ENCODE assay signal across 26 cellular contexts in genomic region chr6:21935142-21935541, GRCh38.
"Had no signal": no experiment of that assay in that cellular context is flagged by ENCODE, and none has a peak within 500 bp of the region (broad histone marks: within the 10 kb centered on the region; RNA-seq: fewer than 3 reads in every experiment).

No MANE protein-coding gene starts in this region.

- H3K4me3 Mint-ChIP-seq: dendritic cell treated with granulocyte-macrophage colony-stimulating factor and Interleukin-4, amounts not matched to agents 40 ng/mL and 50 ng/mL, for 4 days; mesothelial cell of epicardium; naive B cell; natural killer cell treated with Interleukin-12 subunit alpha and Interleukin-12 subunit beta and Interleukin-15 and Interleukin-18, amount 100 ng/mL, for 72 hours; neural progenitor cell; type B pancreatic cell had no signal

- DNase-seq: effector CD8-positive, alpha-beta T cell; kidney; naive B cell; stimulated activated CD4-positive, alpha-beta T cell treated with anti-CD3 and anti-CD28 coated beads, Interleukin-12 subunit alpha, Interleukin-12 subunit beta, amount 100 ng/mL, for 4 hours; stimulated activated CD4-positive, alpha-beta T cell treated with anti-CD3 and anti-CD28 coated beads, Interleukin-1b, Interleukin-23, amount 100 ng/mL, for 48 hours; stimulated activated CD4-positive, alpha-beta T cell treated with anti-CD3 and anti-CD28 coated beads, Interleukin-4, amount 100 ng/mL, for 1 hour; stimulated activated naive CD4-positive, alpha-beta T cell; tibial artery had no signal

- FAIRE-seq: endothelial cell of umbilical vein, kidney had no signal

- H3K27ac Mint-ChIP-seq: dendritic cell treated with granulocyte-macrophage colony-stimulating factor and Interleukin-4, amounts not matched to agents 40 ng/mL and 50 ng/mL, for 4 days; mesothelial cell of epicardium; natural killer cell treated with Interleukin-12 subunit alpha and Interleukin-12 subunit beta and Interleukin-15 and Interleukin-18, amount 100 ng/mL, for 72 hours; neural progenitor cell; type B pancreatic cell had no signal

- H3K27ac ChIP-seq: colonic mucosa, esophagus muscularis mucosa, foreskin keratinocyte, gastroesophageal sphincter, heart left ventricle, hepatocyte, neural progenitor cell, prostate gland, right atrium auricular region, testis, tibial artery had no signal

- H3K4me1 ChIP-seq: colonic mucosa, foreskin keratinocyte, gastroesophageal sphincter, heart left ventricle, neural progenitor cell, prostate gland, right atrium auricular region, testis, tibial artery had no signal

- H3K36me3 ChIP-seq: colonic mucosa, esophagus muscularis mucosa, gastroesophageal sphincter, heart left ventricle, neural progenitor cell, prostate gland, right atrium auricular region, tibial artery had no signal

- H3K9ac ChIP-seq: neural progenitor cell had no signal

- H3K4me2 ChIP-seq: hepatocyte, neural progenitor cell, smooth muscle cell had no signal

- H3K4me3 ChIP-seq: colonic mucosa, esophagus muscularis mucosa, gastroesophageal sphincter, heart left ventricle, hepatocyte, mucosa of descending colon, neural progenitor cell, prostate gland, right atrium auricular region, smooth muscle cell, testis, tibial artery had no signal

- H3K9me3 Mint-ChIP-seq: dendritic cell treated with granulocyte-macrophage colony-stimulating factor and Interleukin-4, amounts not matched to agents 40 ng/mL and 50 ng/mL, for 4 days; natural killer cell treated with Interleukin-12 subunit alpha and Interleukin-12 subunit beta and Interleukin-15 and Interleukin-18, amount 100 ng/mL, for 72 hours had no signal

- H3K9me3 ChIP-seq: colonic mucosa, esophagus muscularis mucosa, mucosa of descending colon, prostate gland, testis, tibial artery had no signal

- H3K36me3 Mint-ChIP-seq: natural killer cell treated with Interleukin-12 subunit alpha and Interleukin-12 subunit beta and Interleukin-15 and Interleukin-18, amount 100 ng/mL, for 72 hours had no signal

- H3K27me3 ChIP-seq: colonic mucosa, esophagus muscularis mucosa, foreskin keratinocyte, gastroesophageal sphincter, heart left ventricle, hepatocyte, neural progenitor cell, right atrium auricular region, testis, tibial artery had no signal

- H2AFZ ChIP-seq: hepatocyte, neural progenitor cell had no signal

- H3K27me3 Mint-ChIP-seq: dendritic cell treated with granulocyte-macrophage colony-stimulating factor and Interleukin-4, amounts not matched to agents 40 ng/mL and 50 ng/mL, for 4 days; naive B cell; natural killer cell treated with Interleukin-12 subunit alpha and Interleukin-12 subunit beta and Interleukin-15 and Interleukin-18, amount 100 ng/mL, for 72 hours; type B pancreatic cell had no signal

- ATAC-seq: gastroesophageal sphincter; heart left ventricle; natural killer cell treated with Interleukin-12 subunit alpha and Interleukin-12 subunit beta and Interleukin-15 and Interleukin-18, amount 100 ng/mL, for 72 hours; sciatic nerve had no signal

- H3K4me1 Mint-ChIP-seq: mesothelial cell of epicardium, naive B cell had no signal
